8 cellular contexts compared by ENCODE assay signal in genomic region chr4:38673109-38673978, GRCh38. TPM values are rescaled to one million over a fixed set of nuclear protein-coding genes. Genes with fewer than 3 reads are reported as not detected.
DNase-seq lines count a peak whose midpoint lies in the region; ATAC-seq and TF ChIP-seq lines count a peak whose summit lies in the region.

No MANE protein-coding gene starts in this region.

- peak; percentile 61 for DNase-seq in CD1c-positive myeloid dendritic cell (ENCODE audit: extremely low spot score)
- peak; percentile 75 for DNase-seq in NCI-H1105 (lab: John Stamatoyannopoulos, UW)
- no peak for DNase-seq in breast epithelium (ENCODE audit: low spot score in 2 of 2)
- DNase-seq in lower leg skin (ENCODE audit: low spot score in 2 of 2): peak; percentile 72 to 93
- peak in 1 of 2 donors; percentile 41 for DNase-seq in tibial nerve (ENCODE audit: low spot score in 2 of 2)
- DNase-seq in DMS114 treated with DMSO at 0.1 percent for 48 hours (lab: John Stamatoyannopoulos, UW; ENCODE audit: unreplicated experiment): no peak
- no peak for DNase-seq in KG1 (lab: John Stamatoyannopoulos, UW)

- H3K27me3 ChIP-seq in breast epithelium (no peaks in the 10 kb centered on the region), tibial nerve (no peaks in the 10 kb centered on the region)

- H3K4me3 ChIP-seq in breast epithelium: no peak overlapping the region
- H3K4me3 ChIP-seq in lower leg skin (ENCODE audit: low read depth, poor library complexity, severe bottlenecking): no peak overlapping the region
- H3K4me3 ChIP-seq in tibial nerve: peak overlapping the region in 1 of 4 donors; percentile 3

- H3K27ac ChIP-seq in breast epithelium (peak overlapping the region; percentile 88 to 90), tibial nerve (peak overlapping the region; percentile 64 to 99 (median 86))

- TF ChIP-seq CTCF in breast epithelium (IDR thresholded peaks at IDR 0.05) (no peak), lower leg skin (IDR thresholded peaks at IDR 0.05) (no peak), tibial nerve (IDR thresholded peaks at IDR 0.05) (no peak)

- intact Hi-C loops in breast epithelium (cut with DNase I; ENCODE audit: low total_unique reads): loop anchor here (5.0 kb wide), 1 partner anchor 611 kb away; no protein-coding TSS in a partner anchor
- intact Hi-C loops in lower leg skin (cut with DNase I; ENCODE audit: low total_unique reads): no loop called here

- no peak for ATAC-seq in GM21723 (IDR thresholded peaks at IDR 0.05; ENCODE audit: unreplicated experiment)

- 8 to 15% methylated on average over 6 to 7 of the region's 7 CpGs for WGBS in lower leg skin, 2 donors
- WGBS in tibial nerve, 2 donors: 15 to 18% methylated on average over 7 of the region's 7 CpGs

- TF ChIP-seq EP300 in tibial nerve (IDR thresholded peaks at IDR 0.05): peak; percentile 21 to 74

- TF ChIP-seq POLR2A in breast epithelium (IDR thresholded peaks at IDR 0.05) (no peak), lower leg skin (IDR thresholded peaks at IDR 0.05) (no peak), tibial nerve (IDR thresholded peaks at IDR 0.05) (no peak)

- H3K36me3 ChIP-seq in breast epithelium: no peaks in the 10 kb centered on the region
- H3K36me3 ChIP-seq in tibial nerve: no peaks in the 10 kb centered on the region

- H3K9me3 ChIP-seq in breast epithelium (no peaks in the 10 kb centered on the region), tibial nerve (no peaks in the 10 kb centered on the region)

- peaks cover 11 to 65% of the 10 kb centered on the region in 2 donors for H3K4me1 ChIP-seq in breast epithelium
- H3K4me1 ChIP-seq in tibial nerve: peaks cover 4 to 98% (median 86%) of the 10 kb centered on the region in 4 donors

RNA-seq across cellular contexts. Expression of gene KLF3, which starts 9.3 kb away (rescaled TPM):
- total RNA-seq in breast epithelium: 10 to 100 TPM; 33.4 to 48.5 (median 36.0) TPM
- total RNA-seq in lower leg skin: 100 to 1,000 TPM; 131 to 224 (median 142) TPM
- 10 to 100 TPM; 36.3 to 70.1 (median 38.4) TPM for total RNA-seq in tibial nerve

Comparison
In these comparisons a context has a peak if more than half of its experiments do, and no peak if none do; other contexts are left out.
1. DNase-seq: peak in CD1c-positive myeloid dendritic cell (single experiment), NCI-H1105 (single experiment) and lower leg skin (2 of 2); none in breast epithelium (0 of 2), DMS114 treated with DMSO at 0.1 percent for 48 hours (single experiment) and KG1 (single experiment).